ENCODE assay signal across 7 cellular contexts in genomic region chr9:4382722-4383317, GRCh38.
DNase-seq lines count a peak whose midpoint lies in the region; ATAC-seq lines count a peak whose summit lies in the region.

No MANE protein-coding gene starts in this region.

- H3K18ac ChIP-seq in neuronal stem cell (ENCODE audit: low read length): no peak overlapping the region

- no peak overlapping the region for H4K8ac ChIP-seq in neuronal stem cell (ENCODE audit: low read depth, low read length)

- no peak overlapping the region for H3K23ac ChIP-seq in neuronal stem cell (ENCODE audit: low read depth, low read length, poor library complexity)

- H2BK5ac ChIP-seq in neuronal stem cell (ENCODE audit: low read length): no peak overlapping the region

- DNase-seq in ELR (ENCODE audit: low read depth) (peak; percentile 48), NCI-H345 treated with DMSO at 0.1 percent for 48 hours (lab: John Stamatoyannopoulos, UW; ENCODE audit: unreplicated experiment) (peak; percentile 28), dermis microvascular lymphatic vessel endothelial cell (ENCODE audit: low read depth in 2 of 2) (peak; percentile 27 to 58), neuronal stem cell (ENCODE audit: low spot score) (peak; percentile 24), NCI-H187 treated with DMSO at 0.1 percent for 48 hours (lab: John Stamatoyannopoulos, UW) (no peak)

- no peaks in the 10 kb centered on the region for H3K9me3 ChIP-seq in neuronal stem cell (replicated peaks in 1 of 2; ENCODE audit: control insufficient read depth in 2 of 2, insufficient read depth in 1 of 2, low read depth in 1 of 2, low read length in 2 of 2)

- H2BK12ac ChIP-seq in neuronal stem cell (ENCODE audit: low read length): no peak overlapping the region

- ATAC-seq in GM21786 (IDR thresholded peaks at IDR 0.05; ENCODE audit: unreplicated experiment): peak; percentile 70
- ATAC-seq in HG02938 (IDR thresholded peaks at IDR 0.05; ENCODE audit: unreplicated experiment): no peak

- peaks cover 0 to 7% (median 0%) of the 10 kb centered on the region in 3 experiments for H3K27me3 ChIP-seq in neuronal stem cell (ENCODE audit: control insufficient read depth in 3 of 3, insufficient read depth in 3 of 3, low read depth in 1 of 3, low read length in 3 of 3)

- H4K91ac ChIP-seq in neuronal stem cell (ENCODE audit: low read depth, low read length, poor library complexity): no peak overlapping the region

- no peak overlapping the region for H2AFZ ChIP-seq in neuronal stem cell (ENCODE audit: low read length)

- no peak overlapping the region for H3K4me3 ChIP-seq in neuronal stem cell (ENCODE audit: low read length in 2 of 2)

- H3K4me2 ChIP-seq in neuronal stem cell (ENCODE audit: insufficient read depth, low read length, poor library complexity, severe bottlenecking): no peak overlapping the region

- H3K9ac ChIP-seq in neuronal stem cell (ENCODE audit: low read depth, low read length, poor library complexity): no peak overlapping the region

- H3K14ac ChIP-seq in neuronal stem cell (ENCODE audit: low read length): no peak overlapping the region

- no peaks in the 10 kb centered on the region for H3K4me1 ChIP-seq in neuronal stem cell (ENCODE audit: control insufficient read depth in 2 of 2, insufficient read depth in 1 of 2, low read depth in 1 of 2, low read length in 2 of 2)

- H3K27ac ChIP-seq in neuronal stem cell (replicated peaks; ENCODE audit: low read length): no peak overlapping the region

- H2BK15ac ChIP-seq in neuronal stem cell (ENCODE audit: low read length): no peak overlapping the region

- H3K36me3 ChIP-seq in neuronal stem cell (replicated peaks in 1 of 2; ENCODE audit: control insufficient read depth in 2 of 2, insufficient read depth in 2 of 2, low read length in 2 of 2): no peaks in the 10 kb centered on the region

- no peaks in the 10 kb centered on the region for H3K79me1 ChIP-seq in neuronal stem cell (ENCODE audit: low read depth, low read length)

- H3K4ac ChIP-seq in neuronal stem cell (ENCODE audit: low read length): no peak overlapping the region

- H2AK5ac ChIP-seq in neuronal stem cell (ENCODE audit: low read depth, low read length): no peak overlapping the region

- no peak overlapping the region for H2BK120ac ChIP-seq in neuronal stem cell (ENCODE audit: low read depth, low read length)

- no CpG with 5 or more reads among the region's 4 CpGs for whole genome bisulfite sequencing in neuronal stem cell (ENCODE audit: extremely low coverage in 2 of 2, insufficient read length in 2 of 2, insufficient replicate concordance in 1 of 2), 2 donors
